In the genomic region with DNA sequence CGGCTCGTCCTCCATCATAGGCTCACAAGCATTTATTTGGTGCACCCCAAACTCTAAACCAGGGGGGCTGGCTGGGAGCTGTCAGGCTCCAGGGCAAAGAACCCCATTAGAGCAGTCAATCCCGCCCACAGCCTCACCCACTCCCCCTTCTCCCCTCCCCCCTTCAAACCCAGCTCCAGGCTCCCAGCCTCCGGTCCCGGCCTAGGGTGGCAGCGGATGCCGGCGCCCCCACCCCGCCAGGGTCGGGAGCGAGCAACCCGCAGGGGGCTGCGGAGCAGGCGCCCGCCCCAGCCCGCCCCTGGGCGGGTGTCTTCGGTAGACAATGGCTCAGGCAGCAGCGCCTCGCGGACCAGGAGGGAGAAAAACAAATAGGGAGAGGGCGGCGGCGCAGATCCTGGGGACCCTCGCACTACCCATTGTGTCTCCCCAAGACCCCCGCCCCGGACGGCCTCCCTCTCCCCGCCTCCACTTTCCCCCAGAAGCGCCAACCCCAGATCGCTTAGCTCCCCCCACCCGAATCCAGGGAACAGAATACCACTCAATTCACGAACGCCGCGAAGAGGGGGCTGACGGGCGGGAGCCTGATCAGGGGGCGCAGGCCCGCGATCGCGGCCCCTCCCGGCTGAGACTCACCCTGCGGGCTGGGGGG, we compare ENCODE assay signal across 8 cellular contexts. TPM values are rescaled to one million over a fixed set of nuclear protein-coding genes. Genes with fewer than 3 reads are reported as not detected.
DNase-seq lines count a peak whose midpoint lies in the region; ATAC-seq and TF ChIP-seq lines count a peak whose summit lies in the region.

No MANE protein-coding gene starts in this region.

- no peak overlapping the region for H3K27ac Mint-ChIP-seq in memory B cell

- H3K9me3 Mint-ChIP-seq in memory B cell: no peaks in the 10 kb centered on the region

- no peak for TF ChIP-seq POLR2A in vagina (IDR thresholded peaks at IDR 0.05)

- peak overlapping the region; percentile 68 for H3K4me3 ChIP-seq in choroid plexus epithelial cell (ENCODE audit: low read depth, low read length)
- H3K4me3 ChIP-seq in vagina: peak overlapping the region; percentile 69 to 85

- intact Hi-C loops in vagina (cut with DNase I): no loop called here

- TF ChIP-seq CTCF in choroid plexus epithelial cell (conservative IDR thresholded peaks at IDR 0.05; ENCODE audit: low read depth, low read length): no peak
- no peak for TF ChIP-seq CTCF in vagina (IDR thresholded peaks at IDR 0.05)

- peak overlapping the region; percentile 83 for H3K27ac ChIP-seq in vagina

- H3K36me3 Mint-ChIP-seq in memory B cell: no peaks in the 10 kb centered on the region

- H3K9me3 ChIP-seq in vagina: no peaks in the 10 kb centered on the region

- H3K27me3 Mint-ChIP-seq in memory B cell: peaks cover 14% of the 10 kb centered on the region

- H3K36me3 ChIP-seq in vagina: no peaks in the 10 kb centered on the region

- peaks cover 16% of the 10 kb centered on the region for H3K4me1 Mint-ChIP-seq in memory B cell

- peaks cover 38% of the 10 kb centered on the region for H3K4me1 ChIP-seq in vagina

- ATAC-seq in memory B cell (ENCODE audit: low read depth) (peak; percentile 28), HG03108 (IDR thresholded peaks at IDR 0.05; ENCODE audit: unreplicated experiment) (no peak)

- DNase-seq in NCI-H82 (lab: John Stamatoyannopoulos, UW) (peak; percentile 65), NCI-H82 treated with DMSO at 0.1 percent for 48 hours (lab: John Stamatoyannopoulos, UW; ENCODE audit: unreplicated experiment) (no peak), NCI-H774 (lab: John Stamatoyannopoulos, UW) (peak; percentile 20), choroid plexus epithelial cell (ENCODE audit: low read depth) (no peak), memory B cell (ENCODE audit: low spot score in 2 of 2) (peak in 1 of 2 donors; percentile 50), vagina (ENCODE audit: extremely low spot score in 2 of 2) (no peak)
- DNase-seq in activated CD4-positive, CD25-positive, alpha-beta regulatory T cell (lab: John Stamatoyannopoulos, UW): no peak

- peak overlapping the region; percentile 65 for H3K4me3 Mint-ChIP-seq in memory B cell

- no peaks in the 10 kb centered on the region for H3K27me3 ChIP-seq in vagina

RNA-seq across cellular contexts. Expression of gene FAM171A2, which starts 0.6 kb away (rescaled TPM):
- 4.2 TPM for total RNA-seq in vagina

RNA-seq across cellular contexts. Expression of gene GRN, which starts 18.0 kb away (rescaled TPM):
- 268 TPM for total RNA-seq in vagina

RNA-seq across cellular contexts. Expression of gene ITGA2B, which starts 26.4 kb away (rescaled TPM):
- 2.0 TPM for total RNA-seq in vagina

RNA-seq across cellular contexts. Expression of gene SLC25A39, which starts 38.5 kb away (rescaled TPM):
- total RNA-seq in vagina: 93.1 TPM

RNA-seq across cellular contexts. Expression of gene RUNDC3A, which starts 54.7 kb away (rescaled TPM):
- total RNA-seq in vagina: 2.0 TPM

Comparison
In these comparisons a context has a peak if more than half of its experiments do, and no peak if none do; other contexts are left out.
1. DNase-seq: peak in NCI-H82 (single experiment) and NCI-H774 (single experiment); none in NCI-H82 treated with DMSO at 0.1 percent for 48 hours (single experiment), choroid plexus epithelial cell (single experiment), vagina (0 of 2) and activated CD4-positive, CD25-positive, alpha-beta regulatory T cell (0 of 4).